In genomic region chr3:107198522-107199271, GRCh38 we compare ENCODE assay signal across 14 cellular contexts.
DNase-seq lines count a peak whose midpoint lies in the region; ATAC-seq, FAIRE-seq and TF ChIP-seq lines count a peak whose summit lies in the region.
"Had no signal": no experiment of that assay in that cellular context is flagged by ENCODE, and none has a peak within 500 bp of the region (broad histone marks: within the 10 kb centered on the region; RNA-seq: fewer than 3 reads in every experiment).

No MANE protein-coding gene starts in this region.

- H3K4me1 ChIP-seq in endothelial cell of umbilical vein (ENCODE audit: control insufficient read depth, extremely low read depth, insufficient read depth, low read length): no peaks in the 10 kb centered on the region
- peaks cover 4% of the 10 kb centered on the region for H3K4me1 ChIP-seq in lower lobe of right lung

- no TSS peak for BruUV-seq in endothelial cell of umbilical vein (replicated peaks; lab: Mats Ljungman, UMichigan)

- H3K4me3 Mint-ChIP-seq in stimulated activated effector memory CD8-positive, alpha-beta T cell treated with anti-CD3 and anti-CD28 coated beads, Interleukin-12 subunit alpha, Interleukin-12 subunit beta, amount 100 ng/mL, for 72 hours: no peak overlapping the region
- no peak overlapping the region for H3K4me3 Mint-ChIP-seq in activated T-helper 1 cell treated with anti-CD3 and anti-CD28 coated beads, Interleukin-12 subunit alpha, Interleukin-12 subunit beta, Interleukin-2, Interleukin-4 antibody, amounts not matched to agents 30 ng/mL and 10 ng/mL and 1 ng/mL, durations not matched to agents 14 hours and 24 hours and 36 hours
- H3K4me3 Mint-ChIP-seq: activated B cell treated with CpG ODN at 0.5 μM for 24 hours; CD8-positive, alpha-beta T cell had no signal

- H3K79me2 ChIP-seq in endothelial cell of umbilical vein (ENCODE audit: control insufficient read depth, insufficient read depth, low read length): no peaks in the 10 kb centered on the region

- no peaks in the 10 kb centered on the region for H3K9me3 ChIP-seq in MG63
- no peaks in the 10 kb centered on the region for H3K9me3 ChIP-seq in endothelial cell of umbilical vein (replicated peaks; ENCODE audit: control insufficient read depth, insufficient read depth, low read length)
- H3K9me3 ChIP-seq in lower lobe of right lung: no peaks in the 10 kb centered on the region

- no peak overlapping the region for H3K4me2 ChIP-seq in endothelial cell of umbilical vein (ENCODE audit: insufficient read depth, low read length)

- no peaks in the 10 kb centered on the region for H3K4me1 Mint-ChIP-seq in stimulated activated effector memory CD8-positive, alpha-beta T cell treated with anti-CD3 and anti-CD28 coated beads, Interleukin-12 subunit alpha, Interleukin-12 subunit beta, amount 100 ng/mL, for 72 hours
- no peaks in the 10 kb centered on the region for H3K4me1 Mint-ChIP-seq in activated T-helper 1 cell treated with anti-CD3 and anti-CD28 coated beads, Interleukin-12 subunit alpha, Interleukin-12 subunit beta, Interleukin-2, Interleukin-4 antibody, amounts not matched to agents 30 ng/mL and 10 ng/mL and 1 ng/mL, durations not matched to agents 14 hours and 24 hours and 36 hours (ENCODE audit: low read depth)
- H3K4me1 Mint-ChIP-seq: activated B cell treated with CpG ODN at 0.5 μM for 24 hours had no signal

- intact Hi-C loops in endothelial cell of umbilical vein (cut with micrococcal nuclease) (no loop called here), lower lobe of right lung (cut with DNase I) (no loop called here)
- intact Hi-C loops in activated T-helper 1 cell treated with anti-CD3 and anti-CD28 coated beads, Interleukin-12 subunit alpha, Interleukin-12 subunit beta, Interleukin-2, Interleukin-4 antibody, amounts not matched to agents 30 ng/mL and 10 ng/mL and 1 ng/mL, durations not matched to agents 14 hours and 24 hours and 36 hours (cut with micrococcal nuclease): no loop called here

- H3K27ac Mint-ChIP-seq in stimulated activated effector memory CD8-positive, alpha-beta T cell treated with anti-CD3 and anti-CD28 coated beads, Interleukin-12 subunit alpha, Interleukin-12 subunit beta, amount 100 ng/mL, for 72 hours: no peak overlapping the region
- H3K27ac Mint-ChIP-seq in activated T-helper 1 cell treated with anti-CD3 and anti-CD28 coated beads, Interleukin-12 subunit alpha, Interleukin-12 subunit beta, Interleukin-2, Interleukin-4 antibody, amounts not matched to agents 30 ng/mL and 10 ng/mL and 1 ng/mL, durations not matched to agents 14 hours and 24 hours and 36 hours: no peak overlapping the region
- H3K27ac Mint-ChIP-seq: activated B cell treated with CpG ODN at 0.5 μM for 24 hours; CD8-positive, alpha-beta T cell had no signal

- H3K9ac ChIP-seq in endothelial cell of umbilical vein (replicated peaks; ENCODE audit: extremely low read depth, insufficient read depth, low read length): no peak overlapping the region

- H4K20me1 ChIP-seq in endothelial cell of umbilical vein (replicated peaks; ENCODE audit: control insufficient read depth, extremely low read depth, insufficient read depth, low read length): no peaks in the 10 kb centered on the region

- POLR2A ChIA-PET in endothelial cell of umbilical vein (lab: Charles Lee): no interaction called here

- H3K36me3 Mint-ChIP-seq in stimulated activated effector memory CD8-positive, alpha-beta T cell treated with anti-CD3 and anti-CD28 coated beads, Interleukin-12 subunit alpha, Interleukin-12 subunit beta, amount 100 ng/mL, for 72 hours: no peaks in the 10 kb centered on the region
- no peaks in the 10 kb centered on the region for H3K36me3 Mint-ChIP-seq in activated T-helper 1 cell treated with anti-CD3 and anti-CD28 coated beads, Interleukin-12 subunit alpha, Interleukin-12 subunit beta, Interleukin-2, Interleukin-4 antibody, amounts not matched to agents 30 ng/mL and 10 ng/mL and 1 ng/mL, durations not matched to agents 14 hours and 24 hours and 36 hours (ENCODE audit: low read depth)
- H3K36me3 Mint-ChIP-seq: CD8-positive, alpha-beta T cell had no signal

- TF ChIP-seq CTCF in endothelial cell of umbilical vein (IDR thresholded peaks at IDR 0.05; ENCODE audit: extremely low read depth in 1 of 2, insufficient read depth in 1 of 2, low read depth in 1 of 2, low read length in 2 of 2) (no peak), lower lobe of right lung (IDR thresholded peaks at IDR 0.05) (no peak)

- ATAC-seq in lower lobe of right lung: peak; percentile 55 to 70
- ATAC-seq in stimulated activated effector memory CD8-positive, alpha-beta T cell treated with anti-CD3 and anti-CD28 coated beads, Interleukin-12 subunit alpha, Interleukin-12 subunit beta, amount 100 ng/mL, for 72 hours: peak; percentile 19
- ATAC-seq: CD8-positive, alpha-beta T cell had no signal

- no peak for TF ChIP-seq POLR2A in endothelial cell of umbilical vein (IDR thresholded peaks at IDR 0.05; ENCODE audit: low read depth, low read length)

- H3K4me3 ChIP-seq in MG63: no peak overlapping the region
- no peak overlapping the region for H3K4me3 ChIP-seq in endothelial cell of umbilical vein (replicated peaks in 1 of 3; ENCODE audit: insufficient read depth in 1 of 3, low read depth in 1 of 3, low read length in 3 of 3)
- H3K4me3 ChIP-seq in lower lobe of right lung: no peak overlapping the region

- H2AFZ ChIP-seq in endothelial cell of umbilical vein (ENCODE audit: low read depth, low read length): no peak overlapping the region

- H3K36me3 ChIP-seq in MG63 (no peaks in the 10 kb centered on the region), endothelial cell of umbilical vein (ENCODE audit: control insufficient read depth in 2 of 2, extremely low read depth in 1 of 2, insufficient read depth in 2 of 2, low read length in 2 of 2) (no peaks in the 10 kb centered on the region), lower lobe of right lung (no peaks in the 10 kb centered on the region)

- DNase-seq in MG63 (peak; percentile 66), endothelial cell of umbilical vein (ENCODE audit: low read depth, low spot score) (peak; percentile 22), lower lobe of right lung (no peak), cerebellar nuclear complex (lab: John Stamatoyannopoulos, UW) (no peak), HCEC 1CT (no peak), NCI-H1930 (lab: John Stamatoyannopoulos, UW) (no peak)
- no peak for DNase-seq in stimulated activated effector memory CD8-positive, alpha-beta T cell treated with anti-CD3 and anti-CD28 coated beads, Interleukin-12 subunit alpha, Interleukin-12 subunit beta, amount 100 ng/mL, for 72 hours (ENCODE audit: low spot score in 2 of 2)
- DNase-seq in activated T-helper 1 cell treated with anti-CD3 and anti-CD28 coated beads, Interleukin-12 subunit alpha, Interleukin-12 subunit beta, Interleukin-2, Interleukin-4 antibody, amounts not matched to agents 30 ng/mL and 10 ng/mL and 1 ng/mL, durations not matched to agents 14 hours and 24 hours and 36 hours (ENCODE audit: low spot score): no peak
- DNase-seq: activated B cell treated with CpG ODN at 0.5 μM for 24 hours; CD8-positive, alpha-beta T cell; H7; NCI-H226; stimulated activated CD4-positive, alpha-beta T cell treated with anti-CD3 and anti-CD28 coated beads, Interleukin-4, amount 100 ng/mL, for 4 hours had no signal

- CTCF ChIA-PET in endothelial cell of umbilical vein (lab: Charles Lee): interaction anchor here (0.6 to 1.5 kb wide), 4 partner anchors 9 to 1279 kb away, joined by 3 read pairs; no protein-coding TSS in a partner anchor

- H3K27ac ChIP-seq in endothelial cell of umbilical vein (ENCODE audit: insufficient read depth, low read depth, low read length) (no peak overlapping the region), lower lobe of right lung (peak overlapping the region; percentile 19)

- dilution Hi-C loops in endothelial cell of umbilical vein (cut with MboI; ENCODE audit: extremely low pct_ligation_motif_present, low sequenced_read_pairs): no loop called here

- peaks cover 10% of the 10 kb centered on the region for H3K27me3 Mint-ChIP-seq in activated T-helper 1 cell treated with anti-CD3 and anti-CD28 coated beads, Interleukin-12 subunit alpha, Interleukin-12 subunit beta, Interleukin-2, Interleukin-4 antibody, amounts not matched to agents 30 ng/mL and 10 ng/mL and 1 ng/mL, durations not matched to agents 14 hours and 24 hours and 36 hours (ENCODE audit: insufficient read depth)

- no peaks in the 10 kb centered on the region for H3K9me1 ChIP-seq in endothelial cell of umbilical vein (replicated peaks; ENCODE audit: control insufficient read depth, extremely low read depth, insufficient read depth, low read length)

- FAIRE-seq in endothelial cell of umbilical vein (lab: Jason Lieb, UNC): no peak
- FAIRE-seq: GM19239 had no signal

- no peaks in the 10 kb centered on the region for H3K27me3 ChIP-seq in MG63
- H3K27me3 ChIP-seq in endothelial cell of umbilical vein (ENCODE audit: control insufficient read depth in 2 of 2, insufficient read depth in 2 of 2, low read length in 2 of 2): peaks cover 0 to 7% of the 10 kb centered on the region in 2 experiments
- H3K27me3 ChIP-seq in lower lobe of right lung (ENCODE audit: low read depth): no peaks in the 10 kb centered on the region

- no peaks in the 10 kb centered on the region for H3K9me3 Mint-ChIP-seq in stimulated activated effector memory CD8-positive, alpha-beta T cell treated with anti-CD3 and anti-CD28 coated beads, Interleukin-12 subunit alpha, Interleukin-12 subunit beta, amount 100 ng/mL, for 72 hours
- H3K9me3 Mint-ChIP-seq in activated T-helper 1 cell treated with anti-CD3 and anti-CD28 coated beads, Interleukin-12 subunit alpha, Interleukin-12 subunit beta, Interleukin-2, Interleukin-4 antibody, amounts not matched to agents 30 ng/mL and 10 ng/mL and 1 ng/mL, durations not matched to agents 14 hours and 24 hours and 36 hours: no peaks in the 10 kb centered on the region
- H3K9me3 Mint-ChIP-seq: activated B cell treated with CpG ODN at 0.5 μM for 24 hours; CD8-positive, alpha-beta T cell had no signal

TF ChIP-seq in endothelial cell of umbilical vein, 7 proteins besides CTCF, POLR2A, EP300 and RAD21:
- TF ChIP-seq EZH2 (IDR thresholded peaks at IDR 0.05; ENCODE audit: borderline replicate concordance, low read depth, low read length, severe bottlenecking): no peak
- no peak for TF ChIP-seq POLR2AphosphoS5 (IDR thresholded peaks at IDR 0.05; ENCODE audit: insufficient read depth, low read depth, low read length)
- TF ChIP-seq JUN (IDR thresholded peaks at IDR 0.05; ENCODE audit: borderline replicate concordance, insufficient read depth, insufficient read length, low read depth): no peak
- TF ChIP-seq GATA2 (IDR thresholded peaks at IDR 0.05; ENCODE audit: insufficient read depth, insufficient read length, low read depth, low read length): no peak
- TF ChIP-seq FOS (IDR thresholded peaks at IDR 0.05; ENCODE audit: borderline replicate concordance, insufficient read depth, low read length): no peak

Comparison
In these comparisons a context has a peak if more than half of its experiments do, and no peak if none do; other contexts are left out.
1. DNase-seq: peak in MG63 (single experiment) and endothelial cell of umbilical vein (single experiment); none in lower lobe of right lung (single experiment), stimulated activated effector memory CD8-positive, alpha-beta T cell treated with anti-CD3 and anti-CD28 coated beads, Interleukin-12 subunit alpha, Interleukin-12 subunit beta, amount 100 ng/mL, for 72 hours (0 of 2), cerebellar nuclear complex (0 of 2), activated T-helper 1 cell treated with anti-CD3 and anti-CD28 coated beads, Interleukin-12 subunit alpha, Interleukin-12 subunit beta, Interleukin-2, Interleukin-4 antibody, amounts not matched to agents 30 ng/mL and 10 ng/mL and 1 ng/mL, durations not matched to agents 14 hours and 24 hours and 36 hours (single experiment), HCEC 1CT (single experiment) and NCI-H1930 (0 of 2).